8 cellular contexts compared by ENCODE assay signal in the genomic region with DNA sequence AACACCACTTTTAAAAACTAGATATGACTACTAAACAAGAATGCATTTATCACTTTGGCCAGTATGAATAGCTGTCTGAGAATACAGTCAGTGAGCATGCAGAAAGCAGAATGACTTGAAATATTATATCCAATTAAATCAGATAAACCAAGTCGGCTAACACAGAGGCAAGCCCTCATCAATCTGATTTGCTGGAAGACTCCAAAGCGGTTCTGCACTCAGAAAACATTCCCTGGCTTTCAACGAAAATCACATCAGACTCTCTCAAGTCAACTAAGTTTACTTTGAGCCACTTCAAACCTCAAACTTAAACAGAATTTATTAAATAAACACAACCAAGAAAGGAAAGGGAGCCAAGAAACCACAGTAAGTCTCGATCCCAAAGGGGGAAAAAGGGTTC. TPM values are rescaled to one million over a fixed set of nuclear protein-coding genes. Genes with fewer than 3 reads are reported as not detected.
A peak's percentile ranks its signal among the peaks of the same experiment; 100 is the strongest.
DNase-seq lines count a peak whose midpoint lies in the region; ATAC-seq and TF ChIP-seq lines count a peak whose summit lies in the region.

No MANE protein-coding gene starts in this region.

- CTCF ChIA-PET in activated naive CD4-positive, alpha-beta T cell treated with anti-CD3 and anti-CD28 coated beads, Interleukin-2, amount 10 ng/mL, durations not matched to agents 7 days and 5 days (lab: Charles Lee), result no interaction called here

- TF ChIP-seq POLR2A in upper lobe of left lung (IDR thresholded peaks at IDR 0.05), result no peak

- TF ChIP-seq EP300 in upper lobe of left lung (IDR thresholded peaks at IDR 0.05), result no peak

- H3K4me3 ChIP-seq in adipocyte (ENCODE audit: low read length) (peak overlapping the region; percentile 93), left lung (peak overlapping the region; percentile 57 to 68), upper lobe of left lung (peak overlapping the region; percentile 68 to 87 (median 81))

- H3K36me3 ChIP-seq in adipocyte (ENCODE audit: control insufficient read depth, insufficient read depth, low read length, severe bottlenecking) (no peaks in the 10 kb centered on the region), left lung (no peaks in the 10 kb centered on the region), upper lobe of left lung (no peaks in the 10 kb centered on the region)

- intact Hi-C loops in left lung (cut with DNase I), result loop anchor here in 1 of 2 donors (2.0 to 10.0 kb wide), 2 partner anchors 140 to 254 kb away; no protein-coding TSS in a partner anchor

- TF ChIP-seq CTCF in left lung (IDR thresholded peaks at IDR 0.05), result no peak
- no peak for TF ChIP-seq CTCF in upper lobe of left lung (IDR thresholded peaks at IDR 0.05)

- H3K4me1 Mint-ChIP-seq in activated naive CD4-positive, alpha-beta T cell treated with anti-CD3 and anti-CD28 coated beads, Interleukin-2, amount 10 ng/mL, durations not matched to agents 7 days and 5 days, result peaks cover 13% of the 10 kb centered on the region

- H3K9me3 ChIP-seq in adipocyte (ENCODE audit: control insufficient read depth, low read length) (no peaks in the 10 kb centered on the region), left lung (no peaks in the 10 kb centered on the region), upper lobe of left lung (no peaks in the 10 kb centered on the region)

- 1 to 2% methylated on average over 4 of the region's 4 CpGs for WGBS in upper lobe of left lung, 2 donors

- H3K27me3 Mint-ChIP-seq in activated naive CD4-positive, alpha-beta T cell treated with anti-CD3 and anti-CD28 coated beads, Interleukin-2, amount 10 ng/mL, durations not matched to agents 7 days and 5 days, result peaks cover 46% of the 10 kb centered on the region

- no peak for DNase-seq in activated naive CD4-positive, alpha-beta T cell treated with anti-CD3 and anti-CD28 coated beads, Interleukin-2, amount 10 ng/mL, durations not matched to agents 7 days and 5 days
- DNase-seq in activated naive CD4-positive, alpha-beta T cell treated with Interleukin-2 at 50 U/mL for 16 hours, result no peak
- peak; percentile 67 for DNase-seq in adipocyte (ENCODE audit: low read depth)
- no peak for DNase-seq in left lung
- DNase-seq in upper lobe of left lung, result no peak

- H3K4me1 ChIP-seq in adipocyte (ENCODE audit: control insufficient read depth, insufficient read depth, low read length) (peaks cover 30% of the 10 kb centered on the region), left lung (peaks cover 27 to 57% of the 10 kb centered on the region in 2 donors), upper lobe of left lung (peaks cover 23 to 50% (median 37%) of the 10 kb centered on the region in 4 donors)

- peak overlapping the region; percentile 90 for H3K9ac ChIP-seq in adipocyte (ENCODE audit: low read length)

- H3K9me3 Mint-ChIP-seq in activated naive CD4-positive, alpha-beta T cell treated with anti-CD3 and anti-CD28 coated beads, Interleukin-2, amount 10 ng/mL, durations not matched to agents 7 days and 5 days, result no peaks in the 10 kb centered on the region

- H3K27ac ChIP-seq in left lung (peak overlapping the region; percentile 82 to 89), upper lobe of left lung (peak overlapping the region; percentile 87 to 92 (median 88))

- no peaks in the 10 kb centered on the region for H3K36me3 Mint-ChIP-seq in activated naive CD4-positive, alpha-beta T cell treated with anti-CD3 and anti-CD28 coated beads, Interleukin-2, amount 10 ng/mL, durations not matched to agents 7 days and 5 days

- H3K27ac Mint-ChIP-seq in activated naive CD4-positive, alpha-beta T cell treated with anti-CD3 and anti-CD28 coated beads, Interleukin-2, amount 10 ng/mL, durations not matched to agents 7 days and 5 days, result no peak overlapping the region

- ATAC-seq in left lung, result peak; percentile 5
- no peak for ATAC-seq in upper lobe of left lung (ENCODE audit: low FRiP score in 2 of 2)
- no peak for ATAC-seq in GM18511 (IDR thresholded peaks at IDR 0.05; ENCODE audit: unreplicated experiment)
- no peak for ATAC-seq in HG03457 (IDR thresholded peaks at IDR 0.05; ENCODE audit: unreplicated experiment)
- no peak for ATAC-seq in GM19328 (IDR thresholded peaks at IDR 0.05; ENCODE audit: unreplicated experiment)

- H3K4me3 Mint-ChIP-seq in activated naive CD4-positive, alpha-beta T cell treated with anti-CD3 and anti-CD28 coated beads, Interleukin-2, amount 10 ng/mL, durations not matched to agents 7 days and 5 days, result peak overlapping the region; percentile 10

- no peaks in the 10 kb centered on the region for H3K27me3 ChIP-seq in adipocyte (replicated peaks; ENCODE audit: control insufficient read depth, insufficient read depth, low read length)
- H3K27me3 ChIP-seq in left lung, result peaks cover 0 to 44% of the 10 kb centered on the region in 2 donors
- H3K27me3 ChIP-seq in upper lobe of left lung, result no peaks in the 10 kb centered on the region

RNA-seq across cellular contexts. Expression of gene MYO10, which starts 1.4 kb away (rescaled TPM):
- total RNA-seq in left lung (10 to 100 TPM; 32.6 to 37.0 TPM), upper lobe of left lung (100 to 1,000 TPM in 1 of 6 donors, 10 to 100 TPM in 5; 31.9 to 135 (median 57.7) TPM)
